In the genomic region with DNA sequence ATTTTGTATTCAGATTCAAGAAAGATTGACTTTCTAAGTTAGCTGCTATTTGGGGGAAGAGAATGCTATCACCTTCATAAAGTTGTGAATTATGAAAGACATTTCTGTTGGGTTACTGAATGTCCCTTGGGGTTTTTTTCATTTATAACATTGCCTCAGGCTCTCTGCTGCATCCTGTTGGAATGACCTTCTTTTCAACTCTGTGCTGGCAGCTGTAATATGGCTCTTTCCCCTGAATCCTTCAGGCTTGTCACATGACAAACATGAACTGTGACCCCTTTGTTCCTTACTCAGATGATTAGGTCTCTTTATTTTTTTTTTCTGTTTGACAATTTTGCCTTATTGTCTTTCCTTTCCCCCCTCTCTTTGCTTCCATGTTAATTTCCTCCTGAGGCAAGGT, we compare ENCODE assay signal across 10 cellular contexts.
DNase-seq lines count a peak whose midpoint lies in the region; ATAC-seq, FAIRE-seq and TF ChIP-seq lines count a peak whose summit lies in the region.
"Had no signal": no experiment of that assay in that cellular context is flagged by ENCODE, and none has a peak within 500 bp of the region (broad histone marks: within the 10 kb centered on the region; RNA-seq: fewer than 3 reads in every experiment).

No MANE protein-coding gene starts in this region.

- TF ChIP-seq POLR2A in A549 (IDR thresholded peaks at IDR 0.05; ENCODE audit: low read length), result no peak

- TF ChIP-seq CTCF in A549 (IDR thresholded peaks at IDR 0.05) (no peak), GM10248 (IDR thresholded peaks at IDR 0.05; ENCODE audit: control extremely low read depth, extremely low read depth, low read depth, missing control alignments) (no peak)

- H3K4me1 ChIP-seq in A549, result peaks cover 20% of the 10 kb centered on the region

- POLR2A ChIA-PET in A549 (lab: Yijun Ruan, JAX) (no interaction called here), GM10248 (lab: Yijun Ruan, JAX) (no interaction called here)

- H3K4me2 ChIP-seq in A549, result peak overlapping the region; percentile 33

- CTCF ChIA-PET in A549 (lab: Yijun Ruan, JAX), result interaction anchor here (0.7 to 4.4 kb wide), 2 partner anchors 19 to 241 kb away, joined by 3 to 14 read pairs; no protein-coding TSS in a partner anchor
- CTCF ChIA-PET in GM10248 (lab: Yijun Ruan, JAX), result interaction anchor here (1.0 to 4.0 kb wide), 6 partner anchors 9 to 432 kb away, joined by 3 to 48 read pairs (median 3); no protein-coding TSS in a partner anchor

- no peak for FAIRE-seq in A549 (lab: Jason Lieb, UNC)
- FAIRE-seq in HTR-8/SVneo (lab: Jason Lieb, UNC), result no peak

- no peaks in the 10 kb centered on the region for H3K9me3 ChIP-seq in A549

- DNase-seq in A549 (ENCODE audit: low read depth in 1 of 2, low spot score in 1 of 2) (peak in 1 of 2 experiments; percentile 53), HTR-8/SVneo (ENCODE audit: insufficient read length, low spot score) (peak; percentile 11), dedifferentiated amniotic fluid mesenchymal stem cell (ENCODE audit: extremely low spot score) (peak; percentile 47), lung microvascular endothelial cell (ENCODE audit: low read depth in 2 of 2) (peak; percentile 71 to 83), GM10248 (ENCODE audit: extremely low spot score) (no peak), GM19238 (ENCODE audit: insufficient read length, low spot score) (no peak), DMS79 (lab: John Stamatoyannopoulos, UW) (no peak)
- no peak for DNase-seq in activated CD8-positive, alpha-beta memory T cell treated with anti-CD3 and anti-CD28 coated beads, Interleukin-2, amount 50 U/mL, for 4 hours
- DNase-seq: activated CD4-positive, alpha-beta T cell treated with anti-CD3 and anti-CD28 coated beads, Interleukin-2, amount 50 U/mL, for 48 hours; NCI-H510A had no signal

- peak overlapping the region; percentile 44 to 70; a peak in 5 of 6 replicates for H3K27ac ChIP-seq in A549

- no peak for TF ChIP-seq EP300 in A549 (IDR thresholded peaks at IDR 0.05)

- no peak overlapping the region for H3K4me3 ChIP-seq in A549

- ATAC-seq in A549, result peak in 1 of 2 experiments; percentile 59; a peak in 3 of 6 replicates

- no peak for TF ChIP-seq RAD21 in A549 (conservative IDR thresholded peaks at IDR 0.05 in 1 of 2, IDR thresholded peaks at IDR 0.05 in 1 of 2)

TF ChIP-seq in A549, 52 proteins besides CTCF, POLR2A, EP300 and RAD21:
- TF ChIP-seq, protein P1, sequence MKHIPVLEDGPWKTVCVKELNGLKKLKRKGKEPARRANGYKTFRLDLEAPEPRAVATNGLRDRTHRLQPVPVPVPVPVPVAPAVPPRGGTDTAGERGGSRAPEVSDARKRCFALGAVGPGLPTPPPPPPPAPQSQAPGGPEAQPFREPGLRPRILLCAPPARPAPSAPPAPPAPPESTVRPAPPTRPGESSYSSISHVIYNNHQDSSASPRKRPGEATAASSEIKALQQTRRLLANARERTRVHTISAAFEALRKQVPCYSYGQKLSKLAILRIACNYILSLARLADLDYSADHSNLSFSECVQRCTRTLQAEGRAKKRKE (CRISPR knock-in tag; IDR thresholded peaks at IDR 0.05; ENCODE audit: low read depth), result no peak
- TF ChIP-seq, protein P2, sequence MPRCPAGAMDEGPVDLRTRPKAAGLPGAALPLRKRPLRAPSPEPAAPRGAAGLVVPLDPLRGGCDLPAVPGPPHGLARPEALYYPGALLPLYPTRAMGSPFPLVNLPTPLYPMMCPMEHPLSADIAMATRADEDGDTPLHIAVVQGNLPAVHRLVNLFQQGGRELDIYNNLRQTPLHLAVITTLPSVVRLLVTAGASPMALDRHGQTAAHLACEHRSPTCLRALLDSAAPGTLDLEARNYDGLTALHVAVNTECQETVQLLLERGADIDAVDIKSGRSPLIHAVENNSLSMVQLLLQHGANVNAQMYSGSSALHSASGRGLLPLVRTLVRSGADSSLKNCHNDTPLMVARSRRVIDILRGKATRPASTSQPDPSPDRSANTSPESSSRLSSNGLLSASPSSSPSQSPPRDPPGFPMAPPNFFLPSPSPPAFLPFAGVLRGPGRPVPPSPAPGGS (IDR thresholded peaks at IDR 0.05), result no peak
- TF ChIP-seq, protein P3, sequence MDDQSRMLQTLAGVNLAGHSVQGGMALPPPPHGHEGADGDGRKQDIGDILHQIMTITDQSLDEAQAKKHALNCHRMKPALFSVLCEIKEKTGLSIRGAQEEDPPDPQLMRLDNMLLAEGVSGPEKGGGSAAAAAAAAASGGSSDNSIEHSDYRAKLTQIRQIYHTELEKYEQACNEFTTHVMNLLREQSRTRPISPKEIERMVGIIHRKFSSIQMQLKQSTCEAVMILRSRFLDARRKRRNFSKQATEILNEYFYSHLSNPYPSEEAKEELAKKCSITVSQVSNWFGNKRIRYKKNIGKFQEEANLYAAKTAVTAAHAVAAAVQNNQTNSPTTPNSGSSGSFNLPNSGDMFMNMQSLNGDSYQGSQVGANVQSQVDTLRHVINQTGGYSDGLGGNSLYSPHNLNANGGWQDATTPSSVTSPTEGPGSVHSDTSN (IDR thresholded peaks at IDR 0.05), result no peak
- TF ChIP-seq GATA3 (IDR thresholded peaks at IDR 0.05; ENCODE audit: borderline replicate concordance) (no peak), TFCP2L1 (CRISPR knock-in tag; IDR thresholded peaks at IDR 0.05) (no peak), JUN (IDR thresholded peaks at IDR 0.05) (no peak), HDAC2 (IDR thresholded peaks at IDR 0.05) (no peak), NFE2L2 (conservative IDR thresholded peaks at IDR 0.05; ENCODE audit: low read length) (no peak), ZSCAN20 (CRISPR knock-in tag; IDR thresholded peaks at IDR 0.05) (no peak), CHD2 (IDR thresholded peaks at IDR 0.05; ENCODE audit: low read length, partially characterized antibody) (no peak), BHLHE40 (IDR thresholded peaks at IDR 0.05; ENCODE audit: low read depth, low read length) (no peak), SREBF2 (IDR thresholded peaks at IDR 0.05) (no peak), ZC3H11A (IDR thresholded peaks at IDR 0.05) (no peak), FOXS1 (CRISPR knock-in tag; IDR thresholded peaks at IDR 0.05) (no peak), CHD4 (IDR thresholded peaks at IDR 0.05; ENCODE audit: borderline replicate concordance) (no peak), ESRRA (IDR thresholded peaks at IDR 0.05; ENCODE audit: borderline replicate concordance, low read length) (no peak), KDM5A (IDR thresholded peaks at IDR 0.05) (no peak)
- TF ChIP-seq, protein P4, sequence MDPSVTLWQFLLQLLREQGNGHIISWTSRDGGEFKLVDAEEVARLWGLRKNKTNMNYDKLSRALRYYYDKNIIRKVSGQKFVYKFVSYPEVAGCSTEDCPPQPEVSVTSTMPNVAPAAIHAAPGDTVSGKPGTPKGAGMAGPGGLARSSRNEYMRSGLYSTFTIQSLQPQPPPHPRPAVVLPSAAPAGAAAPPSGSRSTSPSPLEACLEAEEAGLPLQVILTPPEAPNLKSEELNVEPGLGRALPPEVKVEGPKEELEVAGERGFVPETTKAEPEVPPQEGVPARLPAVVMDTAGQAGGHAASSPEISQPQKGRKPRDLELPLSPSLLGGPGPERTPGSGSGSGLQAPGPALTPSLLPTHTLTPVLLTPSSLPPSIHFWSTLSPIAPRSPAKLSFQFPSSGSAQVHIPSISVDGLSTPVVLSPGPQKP (IDR thresholded peaks at IDR 0.05; ENCODE audit: low read depth, low read length), result no peak
- TF ChIP-seq, protein P5, sequence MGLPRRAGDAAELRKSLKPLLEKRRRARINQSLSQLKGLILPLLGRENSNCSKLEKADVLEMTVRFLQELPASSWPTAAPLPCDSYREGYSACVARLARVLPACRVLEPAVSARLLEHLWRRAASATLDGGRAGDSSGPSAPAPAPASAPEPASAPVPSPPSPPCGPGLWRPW (IDR thresholded peaks at IDR 0.05), result no peak
- TF ChIP-seq, protein P6, sequence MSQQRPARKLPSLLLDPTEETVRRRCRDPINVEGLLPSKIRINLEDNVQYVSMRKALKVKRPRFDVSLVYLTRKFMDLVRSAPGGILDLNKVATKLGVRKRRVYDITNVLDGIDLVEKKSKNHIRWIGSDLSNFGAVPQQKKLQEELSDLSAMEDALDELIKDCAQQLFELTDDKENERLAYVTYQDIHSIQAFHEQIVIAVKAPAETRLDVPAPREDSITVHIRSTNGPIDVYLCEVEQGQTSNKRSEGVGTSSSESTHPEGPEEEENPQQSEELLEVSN (IDR thresholded peaks at IDR 0.05; ENCODE audit: borderline replicate concordance, low read depth), result no peak

Comparison
In these comparisons a context has a peak if more than half of its experiments do, and no peak if none do; other contexts are left out.
1. DNase-seq: peak in HTR-8/SVneo (single experiment), dedifferentiated amniotic fluid mesenchymal stem cell (single experiment) and lung microvascular endothelial cell (2 of 2); none in GM10248 (single experiment), GM19238 (single experiment), activated CD8-positive, alpha-beta memory T cell treated with anti-CD3 and anti-CD28 coated beads, Interleukin-2, amount 50 U/mL, for 4 hours (single experiment) and DMS79 (single experiment).